ENCODE assay signal across 15 cellular contexts in the genomic region with DNA sequence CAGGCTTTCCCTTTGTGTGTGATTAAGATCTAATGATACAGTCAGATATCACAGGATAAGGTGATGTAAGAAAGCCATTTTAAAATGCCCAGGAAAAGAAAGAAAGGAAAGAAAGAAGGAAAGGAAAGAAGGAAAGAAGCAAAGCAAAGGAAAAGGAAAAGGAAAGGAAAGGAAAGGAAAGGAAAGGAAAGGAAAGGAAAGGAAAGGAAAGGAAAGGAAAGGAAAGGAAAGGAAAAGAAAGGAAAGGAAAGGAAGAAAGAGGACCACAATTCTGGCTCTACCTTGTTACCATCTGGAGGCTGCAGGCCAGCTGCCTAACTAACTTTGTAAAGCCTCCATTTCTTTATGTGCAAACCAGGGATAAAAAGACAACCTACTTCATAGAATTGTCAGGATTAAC.
DNase-seq lines count a peak whose midpoint lies in the region; ATAC-seq and TF ChIP-seq lines count a peak whose summit lies in the region.
"Had no signal": no experiment of that assay in that cellular context is flagged by ENCODE, and none has a peak within 500 bp of the region (broad histone marks: within the 10 kb centered on the region; RNA-seq: fewer than 3 reads in every experiment).

No MANE protein-coding gene starts in this region.

- no peaks in the 10 kb centered on the region for H3K27me3 Mint-ChIP-seq in activated naive CD8-positive, alpha-beta T cell treated with anti-CD3 and anti-CD28 coated beads for 36 hours
- no peaks in the 10 kb centered on the region for H3K27me3 Mint-ChIP-seq in activated naive CD8-positive, alpha-beta T cell treated with anti-CD3 and anti-CD28 coated beads, Interleukin-2, amount 50 U/mL, for 24 hours
- peaks cover 3% of the 10 kb centered on the region for H3K27me3 Mint-ChIP-seq in memory B cell
- H3K27me3 Mint-ChIP-seq: CD4-positive, CD25-positive, alpha-beta regulatory T cell had no signal

- intact Hi-C loops in OCI-LY7 (cut with micrococcal nuclease; ENCODE audit: unreplicated experiment): no loop called here

- H3K4me3 ChIP-seq in OCI-LY7 (ENCODE audit: low read depth, low read length, poor library complexity, severe bottlenecking) (no peak overlapping the region), H7 (ENCODE audit: insufficient read depth, low read depth, low read length) (no peak overlapping the region)
- H3K4me3 ChIP-seq: HAP-1 had no signal

- TF ChIP-seq CTCF in OCI-LY7 (conservative IDR thresholded peaks at IDR 0.05; ENCODE audit: low read length): no peak

- no peak for ATAC-seq in activated naive CD8-positive, alpha-beta T cell treated with anti-CD3 and anti-CD28 coated beads, Interleukin-2, amount 50 U/mL, for 24 hours
- no peak for ATAC-seq in memory B cell (ENCODE audit: low read depth)

- peak overlapping the region; percentile 63 for H3K4me2 ChIP-seq in OCI-LY7 (ENCODE audit: low read length)

- H3K27ac Mint-ChIP-seq in activated naive CD8-positive, alpha-beta T cell treated with anti-CD3 and anti-CD28 coated beads for 36 hours: peak overlapping the region; percentile 11
- no peak overlapping the region for H3K27ac Mint-ChIP-seq in activated naive CD8-positive, alpha-beta T cell treated with anti-CD3 and anti-CD28 coated beads, Interleukin-2, amount 50 U/mL, for 24 hours
- H3K27ac Mint-ChIP-seq in memory B cell: peak overlapping the region; percentile 21

- no peak overlapping the region for H2AFZ ChIP-seq in OCI-LY7 (ENCODE audit: low read length)

- POLR2A ChIA-PET in OCI-LY7 (lab: Charles Lee): no interaction called here

- peaks cover 8% of the 10 kb centered on the region for H3K36me3 Mint-ChIP-seq in activated naive CD8-positive, alpha-beta T cell treated with anti-CD3 and anti-CD28 coated beads for 36 hours
- H3K36me3 Mint-ChIP-seq in activated naive CD8-positive, alpha-beta T cell treated with anti-CD3 and anti-CD28 coated beads, Interleukin-2, amount 50 U/mL, for 24 hours (ENCODE audit: low read depth): peaks cover 8% of the 10 kb centered on the region
- peaks cover 1% of the 10 kb centered on the region for H3K36me3 Mint-ChIP-seq in memory B cell

- BruUV-seq in OCI-LY7 (replicated peaks; lab: Mats Ljungman, UMichigan): no TSS peak

- no peaks in the 10 kb centered on the region for H4K20me1 ChIP-seq in OCI-LY7 (ENCODE audit: insufficient read depth, low read length)

- no peaks in the 10 kb centered on the region for H3K36me3 ChIP-seq in OCI-LY7 (ENCODE audit: insufficient read depth, low read length)
- no peaks in the 10 kb centered on the region for H3K36me3 ChIP-seq in H7 (replicated peaks; ENCODE audit: control insufficient read depth, insufficient read depth, low read length)
- H3K36me3 ChIP-seq: BE2C, HAP-1 had no signal

- H3K9me3 ChIP-seq in OCI-LY7 (ENCODE audit: low read length): no peaks in the 10 kb centered on the region
- H3K9me3 ChIP-seq: BE2C, HAP-1 had no signal

- H3K9me2 ChIP-seq in OCI-LY7 (ENCODE audit: insufficient read depth, low read length): no peaks in the 10 kb centered on the region

- H3K79me2 ChIP-seq in OCI-LY7 (ENCODE audit: insufficient read depth, low read depth, low read length): no peaks in the 10 kb centered on the region

- H3K4me3 Mint-ChIP-seq in activated naive CD8-positive, alpha-beta T cell treated with anti-CD3 and anti-CD28 coated beads for 36 hours: no peak overlapping the region
- no peak overlapping the region for H3K4me3 Mint-ChIP-seq in activated naive CD8-positive, alpha-beta T cell treated with anti-CD3 and anti-CD28 coated beads, Interleukin-2, amount 50 U/mL, for 24 hours
- H3K4me3 Mint-ChIP-seq in memory B cell: no peak overlapping the region
- H3K4me3 Mint-ChIP-seq: CD4-positive, CD25-positive, alpha-beta regulatory T cell; CD8-positive, alpha-beta memory T cell had no signal

- H3K4me1 ChIP-seq in OCI-LY7 (ENCODE audit: insufficient read depth, low read length, poor library complexity, severe bottlenecking): peaks cover 58% of the 10 kb centered on the region
- H3K4me1 ChIP-seq: BE2C, HAP-1 had no signal

- no peak for DNase-seq in activated naive CD8-positive, alpha-beta T cell treated with anti-CD3 and anti-CD28 coated beads for 36 hours
- no peak for DNase-seq in activated naive CD8-positive, alpha-beta T cell treated with anti-CD3 and anti-CD28 coated beads, Interleukin-2, amount 50 U/mL, for 24 hours
- DNase-seq in OCI-LY7 (ENCODE audit: low spot score): no peak
- DNase-seq in memory B cell (ENCODE audit: low spot score in 2 of 2): no peak
- DNase-seq in H7: no peak
- DNase-seq in stimulated activated naive CD4-positive, alpha-beta T cell (lab: John Stamatoyannopoulos, UW): no peak
- DNase-seq: BE2C; C1 segment of cervical spinal cord; CD4-positive, CD25-positive, alpha-beta regulatory T cell; CD8-positive, alpha-beta memory T cell; COR-L47; DMS 273 treated with DMSO at 0.1 percent for 48 hours; DMS53; DND-41 had no signal

- peaks cover 17% of the 10 kb centered on the region for H3K9me3 Mint-ChIP-seq in activated naive CD8-positive, alpha-beta T cell treated with anti-CD3 and anti-CD28 coated beads for 36 hours
- peaks cover 13% of the 10 kb centered on the region for H3K9me3 Mint-ChIP-seq in activated naive CD8-positive, alpha-beta T cell treated with anti-CD3 and anti-CD28 coated beads, Interleukin-2, amount 50 U/mL, for 24 hours
- peaks cover 5% of the 10 kb centered on the region for H3K9me3 Mint-ChIP-seq in memory B cell

- CTCF ChIA-PET in OCI-LY7 (lab: Charles Lee; ENCODE audit: unreplicated experiment): no interaction called here

- H3K4me1 Mint-ChIP-seq in activated naive CD8-positive, alpha-beta T cell treated with anti-CD3 and anti-CD28 coated beads for 36 hours: peaks cover 13% of the 10 kb centered on the region
- peaks cover 38% of the 10 kb centered on the region for H3K4me1 Mint-ChIP-seq in activated naive CD8-positive, alpha-beta T cell treated with anti-CD3 and anti-CD28 coated beads, Interleukin-2, amount 50 U/mL, for 24 hours
- peaks cover 42% of the 10 kb centered on the region for H3K4me1 Mint-ChIP-seq in memory B cell

- H3K27me3 ChIP-seq in H7 (ENCODE audit: control insufficient read depth, insufficient read depth, low read length): no peaks in the 10 kb centered on the region; the same call in 1 of the 2 replicates
- H3K27me3 ChIP-seq: BE2C had no signal

- no peak overlapping the region for H3K27ac ChIP-seq in OCI-LY7 (ENCODE audit: low read depth, low read length, poor library complexity, severe bottlenecking)
